Comparison of ENCODE assay signal across 7 cellular contexts in the genomic region with DNA sequence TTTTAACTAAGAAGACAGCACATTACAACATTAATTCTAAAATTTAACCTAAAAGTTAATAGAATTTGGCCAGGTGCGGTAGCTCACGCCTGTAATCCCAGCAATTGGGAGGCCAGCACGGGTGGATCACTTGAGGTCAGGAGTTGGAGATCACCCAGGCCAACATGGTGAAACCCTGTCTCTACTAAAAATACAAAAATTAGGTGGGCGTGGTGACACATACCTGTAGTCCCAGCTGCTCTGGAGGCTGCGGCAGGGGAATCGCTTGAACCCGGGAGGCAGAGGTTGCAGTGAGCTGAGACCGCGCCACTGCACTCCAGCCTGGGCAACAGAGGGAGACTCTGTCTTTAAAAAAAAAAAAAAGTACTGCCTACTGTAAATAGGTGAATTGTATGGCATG. TPM values are rescaled to one million over a fixed set of nuclear protein-coding genes. Genes with fewer than 3 reads are reported as not detected.
DNase-seq lines count a peak whose midpoint lies in the region; ATAC-seq, FAIRE-seq and TF ChIP-seq lines count a peak whose summit lies in the region.
"Not testable (repeated sequence)": the region's sequence is repeated elsewhere in the genome, so short reads cannot be mapped to it uniquely, and the experiment has no call there.

No MANE protein-coding gene starts in this region.

- not testable (repeated sequence) for H3K27me3 Mint-ChIP-seq in CD4-positive, CD25-positive, alpha-beta regulatory T cell; activated CD8-positive, alpha-beta T cell treated with anti-CD3 and anti-CD28 coated beads for 36 hours; activated T-helper 17 cell treated with anti-CD3 and anti-CD28 coated beads, Interleukin-2, amount 50 U/mL, for 72 hours; central memory CD8-positive, alpha-beta T cell; natural killer cell treated with Interleukin-12 subunit alpha and Interleukin-12 subunit beta and Interleukin-15 and Interleukin-18, amount 100 ng/mL, for 72 hours

- not testable (repeated sequence) for ATAC-seq in CD4-positive, CD25-positive, alpha-beta regulatory T cell (ENCODE audit: low read depth in 2 of 2); activated CD8-positive, alpha-beta T cell treated with anti-CD3 and anti-CD28 coated beads for 36 hours; central memory CD8-positive, alpha-beta T cell (replicated peaks; ENCODE audit: extremely low read depth, poor library complexity, severe bottlenecking); natural killer cell treated with Interleukin-12 subunit alpha and Interleukin-12 subunit beta and Interleukin-15 and Interleukin-18, amount 100 ng/mL, for 72 hours
- peak; percentile 75 for ATAC-seq in activated T-helper 17 cell treated with anti-CD3 and anti-CD28 coated beads, Interleukin-2, amount 50 U/mL, for 72 hours (replicated peaks)

- H3K36me3 ChIP-seq in CD4-positive, CD25-positive, alpha-beta regulatory T cell (ENCODE audit: control insufficient read depth, insufficient read depth, low read length); kidney (ENCODE audit: control insufficient read depth in 1 of 2, insufficient read depth in 2 of 2, low read length in 2 of 2): not testable (repeated sequence)

- CTCF ChIA-PET in activated CD8-positive, alpha-beta T cell treated with anti-CD3 and anti-CD28 coated beads for 36 hours (lab: Charles Lee), result interaction anchor here (1.4 kb wide), 1 partner anchor 11 kb away, joined by 6 read pairs; no protein-coding TSS in a partner anchor

- H3K4me1 ChIP-seq in CD4-positive, CD25-positive, alpha-beta regulatory T cell (ENCODE audit: control insufficient read depth, insufficient read depth, low read length, poor library complexity, severe bottlenecking), result peaks cover 41% of the 10 kb centered on the region
- not testable (repeated sequence) for H3K4me1 ChIP-seq in kidney (ENCODE audit: control insufficient read depth in 1 of 2, insufficient read depth in 1 of 2, low read depth in 1 of 2, low read length in 2 of 2)

- TF ChIP-seq CTCF in activated CD8-positive, alpha-beta T cell treated with anti-CD3 and anti-CD28 coated beads for 36 hours (IDR thresholded peaks at IDR 0.05); kidney (IDR thresholded peaks at IDR 0.05; ENCODE audit: borderline replicate concordance, extremely low read depth, insufficient read depth): not testable (repeated sequence)

- intact Hi-C loops in activated CD8-positive, alpha-beta T cell treated with anti-CD3 and anti-CD28 coated beads for 36 hours (cut with micrococcal nuclease); kidney (cut with DNase I): not testable (repeated sequence)

- peaks cover 24% of the 10 kb centered on the region for H3K36me3 Mint-ChIP-seq in CD4-positive, CD25-positive, alpha-beta regulatory T cell
- peaks cover 25% of the 10 kb centered on the region for H3K36me3 Mint-ChIP-seq in activated CD8-positive, alpha-beta T cell treated with anti-CD3 and anti-CD28 coated beads for 36 hours (ENCODE audit: low read depth)
- H3K36me3 Mint-ChIP-seq in activated T-helper 17 cell treated with anti-CD3 and anti-CD28 coated beads, Interleukin-2, amount 50 U/mL, for 72 hours (ENCODE audit: low read depth), result peaks cover 70% of the 10 kb centered on the region
- peaks cover 29% of the 10 kb centered on the region for H3K36me3 Mint-ChIP-seq in central memory CD8-positive, alpha-beta T cell (ENCODE audit: insufficient read depth)
- H3K36me3 Mint-ChIP-seq in natural killer cell treated with Interleukin-12 subunit alpha and Interleukin-12 subunit beta and Interleukin-15 and Interleukin-18, amount 100 ng/mL, for 72 hours, result not testable (repeated sequence)

- H3K27ac Mint-ChIP-seq in CD4-positive, CD25-positive, alpha-beta regulatory T cell; activated CD8-positive, alpha-beta T cell treated with anti-CD3 and anti-CD28 coated beads for 36 hours; activated T-helper 17 cell treated with anti-CD3 and anti-CD28 coated beads, Interleukin-2, amount 50 U/mL, for 72 hours: not testable (repeated sequence)
- peak overlapping the region; percentile 57 for H3K27ac Mint-ChIP-seq in central memory CD8-positive, alpha-beta T cell (ENCODE audit: low read depth)
- H3K27ac Mint-ChIP-seq in natural killer cell treated with Interleukin-12 subunit alpha and Interleukin-12 subunit beta and Interleukin-15 and Interleukin-18, amount 100 ng/mL, for 72 hours, result peak overlapping the region in 1 of 2 donors; percentile 38

- peaks cover 23 to 86% (median 58%) of the 10 kb centered on the region in 4 donors for H3K4me1 Mint-ChIP-seq in CD4-positive, CD25-positive, alpha-beta regulatory T cell
- H3K4me1 Mint-ChIP-seq in activated CD8-positive, alpha-beta T cell treated with anti-CD3 and anti-CD28 coated beads for 36 hours (ENCODE audit: low read depth), result peaks cover 54% of the 10 kb centered on the region
- peaks cover 39% of the 10 kb centered on the region for H3K4me1 Mint-ChIP-seq in activated T-helper 17 cell treated with anti-CD3 and anti-CD28 coated beads, Interleukin-2, amount 50 U/mL, for 72 hours
- peaks cover 64% of the 10 kb centered on the region for H3K4me1 Mint-ChIP-seq in central memory CD8-positive, alpha-beta T cell
- peaks cover 43 to 51% of the 10 kb centered on the region in 2 donors for H3K4me1 Mint-ChIP-seq in natural killer cell treated with Interleukin-12 subunit alpha and Interleukin-12 subunit beta and Interleukin-15 and Interleukin-18, amount 100 ng/mL, for 72 hours (ENCODE audit: low read depth in 2 of 2)

- not testable (repeated sequence) for FAIRE-seq in kidney (lab: Jason Lieb, UNC)

- POLR2A ChIA-PET in activated CD8-positive, alpha-beta T cell treated with anti-CD3 and anti-CD28 coated beads for 36 hours (lab: Charles Lee), result interaction anchor here (1.0 kb wide), 1 partner anchor 20 kb away, joined by 3 read pairs; no protein-coding TSS in a partner anchor

- peak overlapping the region; percentile 1 for H3K4me3 ChIP-seq in CD4-positive, CD25-positive, alpha-beta regulatory T cell (ENCODE audit: low read depth, low read length)
- H3K4me3 ChIP-seq in kidney (ENCODE audit: low read length in 2 of 2), result not testable (repeated sequence)

- not testable (repeated sequence) for H3K9me3 Mint-ChIP-seq in CD4-positive, CD25-positive, alpha-beta regulatory T cell; activated CD8-positive, alpha-beta T cell treated with anti-CD3 and anti-CD28 coated beads for 36 hours; activated T-helper 17 cell treated with anti-CD3 and anti-CD28 coated beads, Interleukin-2, amount 50 U/mL, for 72 hours; central memory CD8-positive, alpha-beta T cell; natural killer cell treated with Interleukin-12 subunit alpha and Interleukin-12 subunit beta and Interleukin-15 and Interleukin-18, amount 100 ng/mL, for 72 hours

- not testable (repeated sequence) for H3K27me3 ChIP-seq in CD4-positive, CD25-positive, alpha-beta regulatory T cell (ENCODE audit: control insufficient read depth, insufficient read depth, low read length)

- H3K27ac ChIP-seq in CD4-positive, CD25-positive, alpha-beta regulatory T cell (ENCODE audit: insufficient read depth, low read length, poor library complexity, severe bottlenecking); kidney (ENCODE audit: low read depth in 2 of 2, low read length in 2 of 2): not testable (repeated sequence)

- not testable (repeated sequence) for H3K9ac ChIP-seq in kidney (ENCODE audit: low read length in 2 of 2)

- H3K4me3 Mint-ChIP-seq in CD4-positive, CD25-positive, alpha-beta regulatory T cell, result peak overlapping the region in 1 of 4 donors; percentile 61
- not testable (repeated sequence) for H3K4me3 Mint-ChIP-seq in activated CD8-positive, alpha-beta T cell treated with anti-CD3 and anti-CD28 coated beads for 36 hours; central memory CD8-positive, alpha-beta T cell
- peak overlapping the region; percentile 39 for H3K4me3 Mint-ChIP-seq in activated T-helper 17 cell treated with anti-CD3 and anti-CD28 coated beads, Interleukin-2, amount 50 U/mL, for 72 hours
- peak overlapping the region; percentile 27 for H3K4me3 Mint-ChIP-seq in natural killer cell treated with Interleukin-12 subunit alpha and Interleukin-12 subunit beta and Interleukin-15 and Interleukin-18, amount 100 ng/mL, for 72 hours

- not testable (repeated sequence) for DNase-seq in CD4-positive, CD25-positive, alpha-beta regulatory T cell; central memory CD8-positive, alpha-beta T cell (ENCODE audit: low spot score in 2 of 2); natural killer cell treated with Interleukin-12 subunit alpha and Interleukin-12 subunit beta and Interleukin-15 and Interleukin-18, amount 100 ng/mL, for 72 hours (ENCODE audit: low spot score)
- DNase-seq in activated CD4-positive, alpha-beta T cell treated with anti-CD3 and anti-CD28 coated beads for 48 hours, result peak; percentile 21
- DNase-seq in activated CD8-positive, alpha-beta T cell treated with anti-CD3 and anti-CD28 coated beads for 36 hours, result peak; percentile 22
- DNase-seq in kidney, result peak; percentile 48

- H3K9me3 ChIP-seq in CD4-positive, CD25-positive, alpha-beta regulatory T cell (ENCODE audit: control insufficient read depth in 2 of 2, low read length in 2 of 2); kidney (ENCODE audit: control insufficient read depth in 1 of 2, low read length in 2 of 2): not testable (repeated sequence)

RNA-seq across cellular contexts. Expression of gene TRIP12, which starts 21.3 kb away (rescaled TPM):
- 216 TPM for total RNA-seq in CD4-positive, CD25-positive, alpha-beta regulatory T cell
- 10 to 100 TPM; 40.5 to 50.3 (median 44.5) TPM for polyA plus RNA-seq in CD4-positive, CD25-positive, alpha-beta regulatory T cell
- total RNA-seq in activated CD8-positive, alpha-beta T cell treated with anti-CD3 and anti-CD28 coated beads for 36 hours, result 100 to 1,000 TPM; 208 to 212 TPM
- total RNA-seq in activated T-helper 17 cell treated with anti-CD3 and anti-CD28 coated beads, Interleukin-2, amount 50 U/mL, for 72 hours, result 100 to 1,000 TPM; 224 to 301 TPM
- total RNA-seq in kidney, result 225 TPM
- polyA plus RNA-seq in kidney (ENCODE audit: insufficient read depth, low read depth, low replicate concordance), result 29.3 TPM
- 100 to 1,000 TPM; 262 to 350 TPM for total RNA-seq in natural killer cell treated with Interleukin-12 subunit alpha and Interleukin-12 subunit beta and Interleukin-15 and Interleukin-18, amount 100 ng/mL, for 72 hours

RNA-seq across cellular contexts. Expression of gene FBXO36, which starts 21.8 kb away (rescaled TPM):
- total RNA-seq in CD4-positive, CD25-positive, alpha-beta regulatory T cell, result 1.0 TPM
- polyA plus RNA-seq in CD4-positive, CD25-positive, alpha-beta regulatory T cell, result 1 to 10 TPM in 2 of 4 donors, under 1 TPM in 2; 0.72 to 1.3 (median 0.94) TPM
- total RNA-seq in activated CD8-positive, alpha-beta T cell treated with anti-CD3 and anti-CD28 coated beads for 36 hours, result 1 to 10 TPM; 1.6 to 2.0 TPM
- under 1 TPM; 0.37 to 0.67 TPM for total RNA-seq in activated T-helper 17 cell treated with anti-CD3 and anti-CD28 coated beads, Interleukin-2, amount 50 U/mL, for 72 hours
- total RNA-seq in kidney, result 5.4 TPM
- polyA plus RNA-seq in kidney (ENCODE audit: insufficient read depth, low read depth, low replicate concordance), result 3.8 TPM
- total RNA-seq in natural killer cell treated with Interleukin-12 subunit alpha and Interleukin-12 subunit beta and Interleukin-15 and Interleukin-18, amount 100 ng/mL, for 72 hours, result under 1 TPM; 0.36 to 0.67 TPM
